Comparison of ENCODE assay signal across 8 cellular contexts in genomic region chr1:202683029-202683428, GRCh38. TPM values are rescaled to one million over a fixed set of nuclear protein-coding genes. Genes with fewer than 3 reads are reported as not detected.
"Had no signal": no experiment of that assay in that cellular context is flagged by ENCODE, and none has a peak within 500 bp of the region (broad histone marks: within the 10 kb centered on the region; RNA-seq: fewer than 3 reads in every experiment).

No MANE protein-coding gene starts in this region.

- H3K4me3 ChIP-seq: GM23248, HAP-1 had no signal

- H2AFZ ChIP-seq: GM23248 had no signal

- H3K9ac ChIP-seq: GM23248 had no signal

- ATAC-seq: HCT116, HepG2 had no signal

- H3K36me3 ChIP-seq: HAP-1 had no signal

- H3K4me1 ChIP-seq: HAP-1 had no signal

- H3K9me3 ChIP-seq: HAP-1 had no signal

- DNase-seq: GM23248, GOT3, H7, KG1 had no signal

- FAIRE-seq: HepG2 had no signal

- H3K27ac ChIP-seq: GM23248 had no signal

RNA-seq across cellular contexts. Expression of gene SYT2, which starts 27.2 kb away (rescaled TPM):
- total RNA-seq: GM23248, HepG2 had no signal
- polyA plus RNA-seq: HepG2, IgD-negative memory B cell had no signal
